Comparison of ENCODE assay signal across 8 cellular contexts in genomic region chr14:81169267-81169666, GRCh38. TPM values are rescaled to one million over a fixed set of nuclear protein-coding genes. Genes with fewer than 3 reads are reported as not detected.
DNase-seq lines count a peak whose midpoint lies in the region; ATAC-seq and TF ChIP-seq lines count a peak whose summit lies in the region.

No MANE protein-coding gene starts in this region.

- H3K4me3 ChIP-seq in HUES48 (ENCODE audit: low read depth, low read length): peak overlapping the region; percentile 82

- H3K4me3 Mint-ChIP-seq in immature natural killer cell: peak overlapping the region; percentile 89 to 95 (median 90)
- peak overlapping the region; percentile 94 to 95 for H3K4me3 Mint-ChIP-seq in stimulated activated naive B cell treated with anti-CD40 and anti-IgM and Interleukin-4, amounts not matched to agents 10 μg/mL and 1 μg/mL and 100 μg/mL, for 72 hours

- no peaks in the 10 kb centered on the region for H3K9me3 Mint-ChIP-seq in activated naive CD4-positive, alpha-beta T cell treated with anti-CD3 and anti-CD28 coated beads, Interleukin-2, amount 50 U/mL, for 72 hours
- no peaks in the 10 kb centered on the region for H3K9me3 Mint-ChIP-seq in immature natural killer cell
- no peaks in the 10 kb centered on the region for H3K9me3 Mint-ChIP-seq in stimulated activated naive B cell treated with anti-CD40 and anti-IgM and Interleukin-4, amounts not matched to agents 10 μg/mL and 1 μg/mL and 100 μg/mL, for 72 hours

- peaks cover 2 to 4% (median 4%) of the 10 kb centered on the region in 3 donors for H3K27me3 Mint-ChIP-seq in immature natural killer cell (ENCODE audit: low read depth in 3 of 3)
- no peaks in the 10 kb centered on the region for H3K27me3 Mint-ChIP-seq in stimulated activated naive B cell treated with anti-CD40 and anti-IgM and Interleukin-4, amounts not matched to agents 10 μg/mL and 1 μg/mL and 100 μg/mL, for 72 hours

- H3K4me1 Mint-ChIP-seq in immature natural killer cell: peaks cover 18 to 32% of the 10 kb centered on the region in 2 donors
- H3K4me1 Mint-ChIP-seq in stimulated activated naive B cell treated with anti-CD40 and anti-IgM and Interleukin-4, amounts not matched to agents 10 μg/mL and 1 μg/mL and 100 μg/mL, for 72 hours: peaks cover 24 to 42% of the 10 kb centered on the region in 2 donors

- H3K9ac ChIP-seq in HUES48 (ENCODE audit: low read depth, low read length): no peak overlapping the region

- H3K4me1 ChIP-seq in HUES48 (ENCODE audit: control insufficient read depth, insufficient read depth, low read length): peaks cover 8% of the 10 kb centered on the region; the same call in 1 of the 2 replicates

- no peak for TF ChIP-seq CTCF in GM10266 (IDR thresholded peaks at IDR 0.05; ENCODE audit: control insufficient read depth, insufficient read depth, low read depth, missing control alignments)

- ATAC-seq in activated naive CD4-positive, alpha-beta T cell treated with anti-CD3 and anti-CD28 coated beads, Interleukin-2, amount 50 U/mL, for 72 hours: no peak
- no peak for ATAC-seq in stimulated activated naive B cell treated with anti-CD40 and anti-IgM and Interleukin-4, amounts not matched to agents 10 μg/mL and 1 μg/mL and 100 μg/mL, for 72 hours (replicated peaks)
- ATAC-seq in GM21786 (IDR thresholded peaks at IDR 0.05; ENCODE audit: unreplicated experiment) (no peak), HG02678 (IDR thresholded peaks at IDR 0.05; ENCODE audit: unreplicated experiment) (no peak)

- no peaks in the 10 kb centered on the region for H3K27me3 ChIP-seq in HUES48 (ENCODE audit: control insufficient read depth, insufficient read depth, low read length)

- H3K27ac ChIP-seq in HUES48 (ENCODE audit: low read depth, low read length): no peak overlapping the region

- H3K27ac Mint-ChIP-seq in activated naive CD4-positive, alpha-beta T cell treated with anti-CD3 and anti-CD28 coated beads, Interleukin-2, amount 50 U/mL, for 72 hours: peak overlapping the region; percentile 5 to 89
- H3K27ac Mint-ChIP-seq in immature natural killer cell: peak overlapping the region; percentile 84 to 95 (median 92)
- peak overlapping the region; percentile 96 for H3K27ac Mint-ChIP-seq in stimulated activated naive B cell treated with anti-CD40 and anti-IgM and Interleukin-4, amounts not matched to agents 10 μg/mL and 1 μg/mL and 100 μg/mL, for 72 hours

- H3K36me3 ChIP-seq in HUES48 (ENCODE audit: control insufficient read depth, insufficient read depth, low read length): no peaks in the 10 kb centered on the region

- H3K9me3 ChIP-seq in HUES48 (ENCODE audit: control insufficient read depth, insufficient read depth, low read length): no peaks in the 10 kb centered on the region

- no peaks in the 10 kb centered on the region for H3K36me3 Mint-ChIP-seq in activated naive CD4-positive, alpha-beta T cell treated with anti-CD3 and anti-CD28 coated beads, Interleukin-2, amount 50 U/mL, for 72 hours
- no peaks in the 10 kb centered on the region for H3K36me3 Mint-ChIP-seq in immature natural killer cell
- H3K36me3 Mint-ChIP-seq in stimulated activated naive B cell treated with anti-CD40 and anti-IgM and Interleukin-4, amounts not matched to agents 10 μg/mL and 1 μg/mL and 100 μg/mL, for 72 hours: peaks cover 3 to 13% of the 10 kb centered on the region in 2 donors

- DNase-seq in activated naive CD4-positive, alpha-beta T cell treated with anti-CD3 and anti-CD28 coated beads, Interleukin-2, amount 50 U/mL, for 72 hours (ENCODE audit: low spot score in 2 of 2): no peak
- DNase-seq in immature natural killer cell (no peak), COR-L47 (lab: John Stamatoyannopoulos, UW) (no peak), GM10266 (ENCODE audit: extremely low spot score) (no peak)
- no peak for DNase-seq in stimulated activated naive B cell treated with anti-CD40 and anti-IgM and Interleukin-4, amounts not matched to agents 10 μg/mL and 1 μg/mL and 100 μg/mL, for 72 hours

RNA-seq across cellular contexts. Expression of gene GTF2A1, which starts 51.5 kb away (rescaled TPM):
- total RNA-seq in activated naive CD4-positive, alpha-beta T cell treated with anti-CD3 and anti-CD28 coated beads, Interleukin-2, amount 50 U/mL, for 72 hours: 10 to 100 TPM; 38.7 to 57.9 TPM
- 10 to 100 TPM; 10.5 to 26.3 (median 20.7) TPM for polyA plus RNA-seq in immature natural killer cell
